9 cellular contexts compared by ENCODE assay signal in genomic region chr5:92909545-92909962, GRCh38.
A peak's percentile ranks its signal among the peaks of the same experiment; 100 is the strongest.
DNase-seq lines count a peak whose midpoint lies in the region; ATAC-seq and TF ChIP-seq lines count a peak whose summit lies in the region.
"Had no signal": no experiment of that assay in that cellular context is flagged by ENCODE, and none has a peak within 500 bp of the region (broad histone marks: within the 10 kb centered on the region; RNA-seq: fewer than 3 reads in every experiment).

No MANE protein-coding gene starts in this region.

- no peak overlapping the region for H3K4me2 ChIP-seq in GM23248 (ENCODE audit: unreplicated experiment)

- H3K9ac ChIP-seq in GM23248, result no peak overlapping the region

- H3F3A ChIP-seq in GM23248 (ENCODE audit: insufficient read depth), result no peaks in the 10 kb centered on the region

- H4K20me1 ChIP-seq in GM23248 (ENCODE audit: insufficient read depth), result no peaks in the 10 kb centered on the region

- in situ Hi-C loops in GM23248 (cut with MboI), result loop anchor here (25.0 kb wide), 1 partner anchor 878 kb away; no protein-coding TSS in a partner anchor

- H3K36me3 ChIP-seq in GM23248 (ENCODE audit: low read depth) (no peaks in the 10 kb centered on the region), SJCRH30 (no peaks in the 10 kb centered on the region)

- no peak for DNase-seq in AG09309 (ENCODE audit: low read depth)
- DNase-seq in GM23248, result peak; percentile 18
- peak; percentile 43 to 61 for DNase-seq in SJCRH30
- peak; percentile 48 for DNase-seq in iPS-NIHi11 (ENCODE audit: low spot score)
- DNase-seq in superior temporal gyrus (ENCODE audit: extremely low spot score), result no peak
- DNase-seq in NCI-H2196 treated with DMSO at 0.1 percent for 48 hours (lab: John Stamatoyannopoulos, UW; ENCODE audit: unreplicated experiment), result no peak
- no peak for DNase-seq in NCI-H128 (lab: John Stamatoyannopoulos, UW; ENCODE audit: unreplicated experiment)

- H3K9me3 ChIP-seq in GM23248 (ENCODE audit: low read depth), result no peaks in the 10 kb centered on the region
- H3K9me3 ChIP-seq in SJCRH30 (replicated peaks), result no peaks in the 10 kb centered on the region

- H3K79me2 ChIP-seq in GM23248 (ENCODE audit: insufficient read depth), result no peaks in the 10 kb centered on the region

- no peak overlapping the region for H2AFZ ChIP-seq in GM23248

- H3K4me1 ChIP-seq in GM23248 (ENCODE audit: insufficient read depth) (peaks cover 11% of the 10 kb centered on the region), SJCRH30 (peaks cover 15% of the 10 kb centered on the region)

- ATAC-seq in HG03460 (IDR thresholded peaks at IDR 0.05; ENCODE audit: unreplicated experiment), result no peak
- ATAC-seq: K562 had no signal

- no peak overlapping the region for H3K4me3 ChIP-seq in AG09309 (ENCODE audit: control insufficient read depth, low read depth, low read length)
- no peak overlapping the region for H3K4me3 ChIP-seq in GM23248
- H3K4me3 ChIP-seq in SJCRH30, result no peak overlapping the region
- H3K4me3 ChIP-seq: K562 had no signal

- H3K27ac ChIP-seq in GM23248 (no peak overlapping the region), SJCRH30 (no peak overlapping the region)

- 72 to 78% methylated on average over 6 of the region's 6 CpGs for WGBS in GM23248 (ENCODE audit: low coverage in 1 of 2, low lambda C conversion rate in 2 of 2, missing lambda C conversion rate in 2 of 2), 2 experiments

- H3K9me2 ChIP-seq in GM23248 (ENCODE audit: insufficient read depth), result no peaks in the 10 kb centered on the region

- H3K27me3 ChIP-seq in GM23248 (replicated peaks; ENCODE audit: insufficient read depth) (no peaks in the 10 kb centered on the region), SJCRH30 (no peaks in the 10 kb centered on the region)

- peak; percentile 37 for TF ChIP-seq CTCF in AG09309 (IDR thresholded peaks at IDR 0.05; ENCODE audit: control insufficient read depth, insufficient read depth, low read depth, low read length, missing control alignments)

Comparison
In these comparisons a context has a peak if more than half of its experiments do, and no peak if none do; other contexts are left out.
1. DNase-seq: peak in GM23248 (single experiment), SJCRH30 (2 of 2) and iPS-NIHi11 (single experiment); none in AG09309 (single experiment), superior temporal gyrus (single experiment), NCI-H2196 treated with DMSO at 0.1 percent for 48 hours (single experiment) and NCI-H128 (single experiment).